Comparison of ENCODE assay signal across 24 cellular contexts in genomic region chr6:4888841-4889240, GRCh38.
DNase-seq lines count a peak whose midpoint lies in the region; ATAC-seq and TF ChIP-seq lines count a peak whose summit lies in the region.
"Had no signal": no experiment of that assay in that cellular context is flagged by ENCODE, and none has a peak within 500 bp of the region (broad histone marks: within the 10 kb centered on the region; RNA-seq: fewer than 3 reads in every experiment).

No MANE protein-coding gene starts in this region.

- H3K36me3 ChIP-seq in CD8-positive, alpha-beta T cell (ENCODE audit: insufficient read depth, low read length) = no peaks in the 10 kb centered on the region
- H3K36me3 ChIP-seq in smooth muscle cell (ENCODE audit: low read depth) = no peaks in the 10 kb centered on the region

- no peaks in the 10 kb centered on the region for H3K27me3 Mint-ChIP-seq in CD8-positive, alpha-beta T cell (ENCODE audit: low read depth)
- H3K27me3 Mint-ChIP-seq: IgD-negative memory B cell had no signal

- H3K79me2 ChIP-seq in smooth muscle cell (ENCODE audit: low read depth) = peaks cover 78% of the 10 kb centered on the region

- no peak for TF ChIP-seq POLR2A in NB4 (IDR thresholded peaks at IDR 0.05; ENCODE audit: extremely low read depth, insufficient read length)

- peaks cover 99% of the 10 kb centered on the region for H4K20me1 ChIP-seq in smooth muscle cell (ENCODE audit: low read depth)

- H3K27ac Mint-ChIP-seq in CD8-positive, alpha-beta T cell = peak overlapping the region; percentile 43
- H3K27ac Mint-ChIP-seq: GM23338, IgD-negative memory B cell had no signal

- H3K27ac ChIP-seq in CD8-positive, alpha-beta T cell (ENCODE audit: low read depth, low read length) = no peak overlapping the region
- H3K27ac ChIP-seq in smooth muscle cell (ENCODE audit: low read depth) = peak overlapping the region; percentile 31
- H3K27ac ChIP-seq: A549, KMS-11 had no signal

- CTCF ChIA-PET in CD8-positive, alpha-beta T cell (lab: Charles Lee) = no interaction called here

- no peaks in the 10 kb centered on the region for H3K9me3 ChIP-seq in CD8-positive, alpha-beta T cell (ENCODE audit: low read length)
- no peaks in the 10 kb centered on the region for H3K9me3 ChIP-seq in smooth muscle cell (replicated peaks; ENCODE audit: low read depth)
- H3K9me3 ChIP-seq: A549 had no signal

- no peak for DNase-seq in CD8-positive, alpha-beta T cell
- DNase-seq in NB4 (ENCODE audit: low read depth) (peak; percentile 54), fibroblast of villous mesenchyme (ENCODE audit: low read depth) (peak; percentile 67), smooth muscle cell (lab: John Stamatoyannopoulos, UW; ENCODE audit: unreplicated experiment) (no peak), SK-N-DZ (ENCODE audit: low spot score) (no peak)
- no peak for DNase-seq in stimulated activated CD4-positive, alpha-beta T cell treated with anti-CD3 and anti-CD28 coated beads, Interleukin-12 subunit alpha, Interleukin-12 subunit beta, amount 100 ng/mL, for 4 hours
- DNase-seq: DMS53; H9; MM.1S; NCI-H1092 treated with DMSO at 0.1 percent for 48 hours; NCI-H1436; NCI-H187; NCI-H2081 treated with DMSO at 0.1 percent for 48 hours; NCI-H2171 treated with DMSO at 0.1 percent for 48 hours; NCI-H524; NCI-H748 treated with DMSO at 0.1 percent for 48 hours; NK-92 treated with Interleukin-12 subunit alpha and Interleukin-12 subunit beta, amount 100 ng/mL, for 24 hours; PC-3 had no signal

- H3K4me3 ChIP-seq in CD8-positive, alpha-beta T cell (ENCODE audit: low read depth, low read length) = no peak overlapping the region
- H3K4me3 ChIP-seq in NB4 (ENCODE audit: low read depth, low read length) = no peak overlapping the region
- no peak overlapping the region for H3K4me3 ChIP-seq in fibroblast of villous mesenchyme (ENCODE audit: low read depth, low read length)
- H3K4me3 ChIP-seq in smooth muscle cell = no peak overlapping the region
- H3K4me3 ChIP-seq: A549, GM23338 had no signal

- no peak for TF ChIP-seq CTCF in CD8-positive, alpha-beta T cell (IDR thresholded peaks at IDR 0.05)
- no peak for TF ChIP-seq CTCF in NB4 (IDR thresholded peaks at IDR 0.05; ENCODE audit: low read depth, low read length)
- TF ChIP-seq CTCF in fibroblast of villous mesenchyme (IDR thresholded peaks at IDR 0.05; ENCODE audit: insufficient read depth, low read depth, low read length) = no peak
- TF ChIP-seq CTCF in smooth muscle cell (IDR thresholded peaks at IDR 0.05; ENCODE audit: borderline replicate concordance, insufficient read depth, poor library complexity, severe bottlenecking) = no peak

- no peak overlapping the region for H3K4me2 ChIP-seq in smooth muscle cell
- H3K4me2 ChIP-seq: A549, GM23338, KMS-11 had no signal

- intact Hi-C loops in CD8-positive, alpha-beta T cell (cut with DNase I, micrococcal nuclease) = no loop called here

- peaks cover 9% of the 10 kb centered on the region for H3K4me1 ChIP-seq in CD8-positive, alpha-beta T cell (ENCODE audit: insufficient read depth, low read length)
- no peaks in the 10 kb centered on the region for H3K4me1 ChIP-seq in smooth muscle cell (ENCODE audit: low read depth)
- H3K4me1 ChIP-seq: A549 had no signal

- no peak overlapping the region for H3K9ac ChIP-seq in smooth muscle cell (ENCODE audit: low read depth)
- H3K9ac ChIP-seq: KMS-11 had no signal

- no peaks in the 10 kb centered on the region for H3K9me3 Mint-ChIP-seq in CD8-positive, alpha-beta T cell
- H3K9me3 Mint-ChIP-seq: GM23338, H9, IgD-negative memory B cell had no signal

- POLR2A ChIA-PET in CD8-positive, alpha-beta T cell (lab: Charles Lee) = no interaction called here

- peaks cover 31% of the 10 kb centered on the region for H3K36me3 Mint-ChIP-seq in CD8-positive, alpha-beta T cell

- no peak overlapping the region for H3K4me3 Mint-ChIP-seq in CD8-positive, alpha-beta T cell
- H3K4me3 Mint-ChIP-seq: GM23338, H9, IgD-negative memory B cell had no signal

- ATAC-seq in CD8-positive, alpha-beta T cell = no peak
- no peak for ATAC-seq in GM21529 (IDR thresholded peaks at IDR 0.05; ENCODE audit: unreplicated experiment)
- ATAC-seq: A549, GM23338, PC-3, SK-N-SH treated with all-trans-retinoic acid at 6 μM for 48 hours had no signal

- H3F3A ChIP-seq in smooth muscle cell (ENCODE audit: low read depth) = no peaks in the 10 kb centered on the region

- peaks cover 55% of the 10 kb centered on the region for H3K4me1 Mint-ChIP-seq in CD8-positive, alpha-beta T cell (ENCODE audit: low read depth)

- 41% methylated on average over 2 of the region's 2 CpGs for WGBS in smooth muscle cell (ENCODE audit: low lambda C conversion rate)

- no peaks in the 10 kb centered on the region for H3K27me3 ChIP-seq in CD8-positive, alpha-beta T cell (ENCODE audit: insufficient read depth, low read length)
- H3K27me3 ChIP-seq in smooth muscle cell (ENCODE audit: low read depth) = no peaks in the 10 kb centered on the region

- H2AFZ ChIP-seq in smooth muscle cell (ENCODE audit: low read depth) = no peak overlapping the region
- H2AFZ ChIP-seq: GM23338 had no signal

Comparison
In these comparisons a context has a peak if more than half of its experiments do, and no peak if none do; other contexts are left out.
1. DNase-seq: peak in NB4 (single experiment) and fibroblast of villous mesenchyme (single experiment); none in CD8-positive, alpha-beta T cell (0 of 7), smooth muscle cell (single experiment), stimulated activated CD4-positive, alpha-beta T cell treated with anti-CD3 and anti-CD28 coated beads, Interleukin-12 subunit alpha, Interleukin-12 subunit beta, amount 100 ng/mL, for 4 hours (single experiment) and SK-N-DZ (single experiment).